Comparison of ENCODE assay signal across 8 cellular contexts in genomic region chr1:155172732-155173477, GRCh38. TPM values are rescaled to one million over a fixed set of nuclear protein-coding genes. Genes with fewer than 3 reads are reported as not detected.
DNase-seq lines count a peak whose midpoint lies in the region; ATAC-seq and TF ChIP-seq lines count a peak whose summit lies in the region.

Gene KRTCAP2, minus strand, starts transcription at chr1:155173304. Its CDS starts 80 bp downstream, at chr1:155173224.

- peaks cover 5% of the 10 kb centered on the region for H3K79me1 ChIP-seq in trophoblast cell (ENCODE audit: low read length)

- H3K4me3 ChIP-seq in GM12864 (ENCODE audit: low read depth, low read length) = peak within 1 kb of the TSS; percentile 97
- H3K4me3 ChIP-seq in SU-DHL-6 (ENCODE audit: insufficient read depth, low read length, poor library complexity, severe bottlenecking) = peak within 1 kb of the TSS; percentile 95
- peak within 1 kb of the TSS; percentile 87 for H3K4me3 ChIP-seq in trophoblast cell (ENCODE audit: low read depth, low read length)
- peak within 1 kb of the TSS; percentile 52 to 91 (median 76) for H3K4me3 ChIP-seq in transverse colon

- H4K20me1 ChIP-seq in SU-DHL-6 (ENCODE audit: low read depth, low read length) = no peaks in the 10 kb centered on the region

- H3K4ac ChIP-seq in trophoblast cell (ENCODE audit: low read depth, low read length) = peak within 1 kb of the TSS; percentile 59

- H3K4me1 ChIP-seq in trophoblast cell (ENCODE audit: control insufficient read depth in 1 of 2, insufficient read depth in 2 of 2, low read length in 2 of 2) = peaks cover 9 to 16% of the 10 kb centered on the region in 2 experiments
- H3K4me1 ChIP-seq in transverse colon = peaks cover 15 to 32% (median 26%) of the 10 kb centered on the region in 4 donors

- no peak for TF ChIP-seq EP300 in transverse colon (IDR thresholded peaks at IDR 0.05; ENCODE audit: low read depth)

- H3K4me3 Mint-ChIP-seq in activated naive CD8-positive, alpha-beta T cell treated with anti-CD3 and anti-CD28 coated beads, Interleukin-2, amount 10 ng/mL, durations not matched to agents 7 days and 5 days = peak within 1 kb of the TSS; percentile 96

- H2BK5ac ChIP-seq in trophoblast cell (ENCODE audit: low read depth, low read length, poor library complexity) = peak within 1 kb of the TSS; percentile 29

- H3K27me3 Mint-ChIP-seq in activated naive CD8-positive, alpha-beta T cell treated with anti-CD3 and anti-CD28 coated beads, Interleukin-2, amount 10 ng/mL, durations not matched to agents 7 days and 5 days = no peaks in the 10 kb centered on the region

- TF ChIP-seq CTCF in GM12864 (IDR thresholded peaks at IDR 0.05; ENCODE audit: low read depth, low read length, missing control alignments) (peak; percentile 96), SU-DHL-6 (IDR thresholded peaks at IDR 0.05; ENCODE audit: insufficient read depth, low read length, poor library complexity, severe bottlenecking) (peak; percentile 90), transverse colon (IDR thresholded peaks at IDR 0.05) (peak; percentile 93 to 97 (median 95))

- peaks cover 31% of the 10 kb centered on the region for H3K4me1 Mint-ChIP-seq in activated naive CD8-positive, alpha-beta T cell treated with anti-CD3 and anti-CD28 coated beads, Interleukin-2, amount 10 ng/mL, durations not matched to agents 7 days and 5 days

- no peaks in the 10 kb centered on the region for H3K9me2 ChIP-seq in SU-DHL-6 (replicated peaks; ENCODE audit: insufficient read depth, low read length)

- peak within 1 kb of the TSS; percentile 71 for H4K12ac ChIP-seq in trophoblast cell (ENCODE audit: low read depth, low read length)

- peak within 1 kb of the TSS; percentile 97 for H3K27ac Mint-ChIP-seq in activated naive CD8-positive, alpha-beta T cell treated with anti-CD3 and anti-CD28 coated beads, Interleukin-2, amount 10 ng/mL, durations not matched to agents 7 days and 5 days

- peak within 1 kb of the TSS; percentile 76 for H3K27ac ChIP-seq in SU-DHL-6 (ENCODE audit: low read depth, low read length)
- peak within 1 kb of the TSS; percentile 52 for H3K27ac ChIP-seq in trophoblast cell (ENCODE audit: low read depth, low read length)
- H3K27ac ChIP-seq in transverse colon = peak within 1 kb of the TSS; percentile 92 to 95 (median 93)

- peak within 1 kb of the TSS; percentile 72 for H4K91ac ChIP-seq in trophoblast cell (ENCODE audit: low read depth, low read length)

- ATAC-seq in HG02623 (IDR thresholded peaks at IDR 0.05; ENCODE audit: unreplicated experiment) (peak; percentile 66), Right ventricle myocardium superior (ENCODE audit: poor library complexity) (peak; percentile 93)
- peak; percentile 79 for ATAC-seq in activated naive CD8-positive, alpha-beta T cell treated with anti-CD3 and anti-CD28 coated beads, Interleukin-2, amount 10 ng/mL, durations not matched to agents 7 days and 5 days (ENCODE audit: low read depth)

- peaks cover 14% of the 10 kb centered on the region for H3K79me2 ChIP-seq in SU-DHL-6 (ENCODE audit: insufficient read depth, low read length)
- H3K79me2 ChIP-seq in trophoblast cell (ENCODE audit: control insufficient read depth, insufficient read depth, low read length, poor library complexity) = peaks cover 5% of the 10 kb centered on the region

- peak; percentile 92 for DNase-seq in GM12864 (ENCODE audit: low read depth)
- peak; percentile 99 for DNase-seq in NCI-H128 (lab: John Stamatoyannopoulos, UW; ENCODE audit: unreplicated experiment)
- DNase-seq in activated naive CD8-positive, alpha-beta T cell treated with anti-CD3 and anti-CD28 coated beads, Interleukin-2, amount 10 ng/mL, durations not matched to agents 7 days and 5 days = peak; percentile 95
- DNase-seq in Right ventricle myocardium superior = peak; percentile 97
- peak; percentile 93 to 98 for DNase-seq in trophoblast cell
- peak; percentile 96 for DNase-seq in transverse colon

- H3K27me3 ChIP-seq in SU-DHL-6 (ENCODE audit: low read length) (no peaks in the 10 kb centered on the region), trophoblast cell (ENCODE audit: insufficient read depth, low read length) (no peaks in the 10 kb centered on the region), transverse colon (peaks cover 6% of the 10 kb centered on the region)

- H3K4me2 ChIP-seq in SU-DHL-6 (ENCODE audit: low read depth, low read length, poor library complexity, severe bottlenecking) = peak within 1 kb of the TSS; percentile 73
- peak within 1 kb of the TSS; percentile 67 for H3K4me2 ChIP-seq in trophoblast cell (ENCODE audit: low read length)

- POLR2A ChIA-PET in activated naive CD8-positive, alpha-beta T cell treated with anti-CD3 and anti-CD28 coated beads, Interleukin-2, amount 10 ng/mL, durations not matched to agents 7 days and 5 days (lab: Charles Lee) = interaction anchor here (0.6 to 4.6 kb wide), 17 partner anchors 21 to 552 kb away, joined by 3 to 78 read pairs (median 6); partner anchors contain the start of genes FDPS, MTX1 and THBS3

- intact Hi-C loops in Right ventricle myocardium superior (cut with DNase I) (no loop called here), transverse colon (cut with DNase I; ENCODE audit: low total_unique reads) (no loop called here)

- H3K9me3 ChIP-seq in SU-DHL-6 (ENCODE audit: insufficient read depth, low read length) = no peaks in the 10 kb centered on the region
- H3K9me3 ChIP-seq in trophoblast cell (ENCODE audit: insufficient read depth, low read depth, low read length) = no peaks in the 10 kb centered on the region
- no peaks in the 10 kb centered on the region for H3K9me3 ChIP-seq in transverse colon

- H2AFZ ChIP-seq in SU-DHL-6 (ENCODE audit: low read depth, low read length, severe bottlenecking) = peak within 1 kb of the TSS; percentile 82
- H2AFZ ChIP-seq in trophoblast cell (ENCODE audit: insufficient read depth, low read length, poor library complexity) = peak within 1 kb of the TSS; percentile 56

- H3K9ac ChIP-seq in SU-DHL-6 (ENCODE audit: low read length) (peak within 1 kb of the TSS; percentile 98), trophoblast cell (ENCODE audit: low read length) (peak within 1 kb of the TSS; percentile 92)

- WGBS in trophoblast cell (ENCODE audit: extremely low coverage, insufficient coverage, insufficient read length) = no CpG with 5 or more reads among the region's 57 CpGs
- WGBS in transverse colon (ENCODE audit: low coverage in 1 of 2), 2 donors = 1% methylated on average over 47 of the region's 57 CpGs; no CpG with 5 or more reads in 1 of the 2 donors

- H3K14ac ChIP-seq in trophoblast cell (ENCODE audit: low read length) = peak within 1 kb of the TSS; percentile 47

- H2AK5ac ChIP-seq in trophoblast cell (ENCODE audit: low read length) = no peak within 1 kb of the TSS

- in situ Hi-C loops in transverse colon (cut with MboI; ENCODE audit: low pct_ligation_motif_present in 1 of 4, low pct_unique_long_range_greater_than_20kb in 1 of 4, low sequenced_read_pairs in 3 of 4) = loop anchor here in 1 of 4 donors (25.0 kb wide), 1 partner anchor 261 kb away; no protein-coding TSS in a partner anchor

- peaks cover 7% of the 10 kb centered on the region for H3F3A ChIP-seq in SU-DHL-6 (ENCODE audit: insufficient read depth)

- H2BK120ac ChIP-seq in trophoblast cell (ENCODE audit: insufficient read depth, low read length, poor library complexity) = peak within 1 kb of the TSS; percentile 20

- H3K9me3 Mint-ChIP-seq in activated naive CD8-positive, alpha-beta T cell treated with anti-CD3 and anti-CD28 coated beads, Interleukin-2, amount 10 ng/mL, durations not matched to agents 7 days and 5 days = no peaks in the 10 kb centered on the region

- H3K23ac ChIP-seq in trophoblast cell (ENCODE audit: low read length) = no peak within 1 kb of the TSS

- H4K8ac ChIP-seq in trophoblast cell (ENCODE audit: low read depth, low read length) = peak within 1 kb of the TSS; percentile 75

- peaks cover 16% of the 10 kb centered on the region for H3K36me3 Mint-ChIP-seq in activated naive CD8-positive, alpha-beta T cell treated with anti-CD3 and anti-CD28 coated beads, Interleukin-2, amount 10 ng/mL, durations not matched to agents 7 days and 5 days

- H3K18ac ChIP-seq in trophoblast cell (ENCODE audit: low read length) = peak within 1 kb of the TSS; percentile 30

- H2BK12ac ChIP-seq in trophoblast cell (ENCODE audit: low read length) = no peak within 1 kb of the TSS

- TF ChIP-seq POLR2A in transverse colon (IDR thresholded peaks at IDR 0.05) = peak; percentile 80

- H3K36me3 ChIP-seq in SU-DHL-6 (ENCODE audit: low read length) = no peaks in the 10 kb centered on the region
- peaks cover 8 to 14% of the 10 kb centered on the region in 2 experiments for H3K36me3 ChIP-seq in trophoblast cell (ENCODE audit: control insufficient read depth in 1 of 2, insufficient read depth in 2 of 2, low read length in 2 of 2)
- no peaks in the 10 kb centered on the region for H3K36me3 ChIP-seq in transverse colon

RNA-seq across cellular contexts. Expression of gene KRTCAP2, which starts in this region (rescaled TPM):
- total RNA-seq in activated naive CD8-positive, alpha-beta T cell treated with anti-CD3 and anti-CD28 coated beads, Interleukin-2, amount 10 ng/mL, durations not matched to agents 7 days and 5 days = 100 to 1,000 TPM; 146 to 170 TPM
- 121 TPM for total RNA-seq in Right ventricle myocardium superior
- polyA plus RNA-seq in trophoblast cell (2013) = 237 TPM in 2 replicates
- total RNA-seq in transverse colon = 100 to 1,000 TPM; 106 to 240 (median 131) TPM

Comparison
In these comparisons a context has a peak if more than half of its experiments do, and no peak if none do; other contexts are left out.
1. Peak in every context shown above with its lines: DNase-seq, ATAC-seq, H3K4me3 ChIP-seq and H3K27ac ChIP-seq.